Comparison of ENCODE assay signal across 8 cellular contexts in the genomic region with DNA sequence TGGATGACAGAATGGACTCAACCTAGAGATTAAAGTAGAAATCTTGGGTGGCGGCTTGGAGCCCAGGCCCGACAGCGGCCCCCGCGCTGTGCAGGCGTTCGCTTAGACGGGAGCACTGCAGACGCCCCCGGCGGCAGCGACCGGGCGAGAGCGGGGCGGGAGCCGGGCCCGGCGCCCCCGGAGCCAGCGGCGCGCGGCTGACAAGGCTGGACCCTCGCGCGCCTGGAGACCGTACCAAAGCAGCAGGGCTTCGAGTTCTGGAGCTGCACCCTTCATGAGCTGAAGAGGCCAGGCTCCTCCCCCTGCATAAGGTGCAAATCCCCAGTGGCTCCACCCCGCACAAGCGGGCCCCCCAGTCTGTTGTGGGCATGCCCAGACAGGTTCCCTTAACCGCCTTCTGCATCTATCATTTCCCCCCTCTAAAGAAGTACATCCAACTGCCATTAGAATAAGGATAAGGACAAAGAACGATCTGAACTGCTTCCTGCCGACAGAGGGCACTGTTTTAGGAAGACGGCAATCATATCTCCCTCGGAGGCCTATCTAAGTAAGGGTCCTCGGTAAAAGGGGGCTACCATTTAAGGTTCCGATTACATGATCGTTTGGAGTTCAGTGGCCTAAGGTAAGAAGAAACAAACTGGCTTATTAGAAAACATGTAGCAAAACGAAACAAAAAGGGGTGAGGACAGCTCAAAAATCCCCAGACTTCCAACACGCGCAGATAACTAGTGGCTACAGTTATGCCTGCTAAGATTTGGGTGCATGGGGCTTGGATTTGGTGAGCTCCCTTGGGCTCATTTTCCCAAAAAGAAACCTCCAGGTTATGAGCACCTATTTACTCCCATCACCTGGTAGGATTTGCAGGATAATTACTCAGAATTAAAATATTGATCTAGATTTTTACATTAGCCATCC.
DNase-seq lines count a peak whose midpoint lies in the region; ATAC-seq and TF ChIP-seq lines count a peak whose summit lies in the region.

No MANE protein-coding gene starts in this region.

- peak overlapping the region; percentile 7 for H3K4me3 Mint-ChIP-seq in stimulated activated naive CD8-positive, alpha-beta T cell treated with anti-CD3 and anti-CD28 coated beads, Interleukin-15, Interleukin-2, amounts not matched to agents 100 ng/mL and 50 ng/mL, for 24 hours

- no peak overlapping the region for H3K4me3 ChIP-seq in OCI-LY7 (ENCODE audit: low read depth, low read length, poor library complexity, severe bottlenecking)

- TF ChIP-seq CTCF in 22Rv1 (IDR thresholded peaks at IDR 0.05) = peak; percentile 69
- TF ChIP-seq CTCF in OCI-LY7 (conservative IDR thresholded peaks at IDR 0.05; ENCODE audit: low read length) = peak; percentile 60; the same call in 1 of the 2 replicates

- H3K9me3 ChIP-seq in OCI-LY7 (ENCODE audit: low read length) = peaks cover 7% of the 10 kb centered on the region; the same call in 1 of the 2 replicates

- H4K20me1 ChIP-seq in OCI-LY7 (ENCODE audit: insufficient read depth, low read length) = no peaks in the 10 kb centered on the region

- H3K4me1 ChIP-seq in OCI-LY7 (ENCODE audit: insufficient read depth, low read length, poor library complexity, severe bottlenecking) = no peaks in the 10 kb centered on the region

- DNase-seq in OCI-LY7 (ENCODE audit: low spot score) (peak; percentile 9), fibroblast of the conjunctiva (ENCODE audit: low read depth) (peak; percentile 4), RKO (ENCODE audit: low spot score) (no peak), sciatic nerve (ENCODE audit: low spot score) (no peak), ureter (ENCODE audit: low spot score) (no peak)

- H3K9me3 Mint-ChIP-seq in stimulated activated naive CD8-positive, alpha-beta T cell treated with anti-CD3 and anti-CD28 coated beads, Interleukin-15, Interleukin-2, amounts not matched to agents 100 ng/mL and 50 ng/mL, for 24 hours = no peaks in the 10 kb centered on the region

- no peaks in the 10 kb centered on the region for H3K4me1 Mint-ChIP-seq in stimulated activated naive CD8-positive, alpha-beta T cell treated with anti-CD3 and anti-CD28 coated beads, Interleukin-15, Interleukin-2, amounts not matched to agents 100 ng/mL and 50 ng/mL, for 24 hours (ENCODE audit: low read depth)

- H3K9me2 ChIP-seq in OCI-LY7 (ENCODE audit: insufficient read depth, low read length) = no peaks in the 10 kb centered on the region

- no peak overlapping the region for H3K4me2 ChIP-seq in OCI-LY7 (ENCODE audit: low read length)

- no peaks in the 10 kb centered on the region for H3K79me2 ChIP-seq in OCI-LY7 (ENCODE audit: insufficient read depth, low read depth, low read length)

- no peaks in the 10 kb centered on the region for H3K36me3 Mint-ChIP-seq in stimulated activated naive CD8-positive, alpha-beta T cell treated with anti-CD3 and anti-CD28 coated beads, Interleukin-15, Interleukin-2, amounts not matched to agents 100 ng/mL and 50 ng/mL, for 24 hours (ENCODE audit: low read depth)

- CTCF ChIA-PET in OCI-LY7 (lab: Charles Lee; ENCODE audit: unreplicated experiment) = no interaction called here

- intact Hi-C loops in OCI-LY7 (cut with micrococcal nuclease; ENCODE audit: unreplicated experiment) (no loop called here), sciatic nerve (cut with DNase I) (no loop called here)

- H2AFZ ChIP-seq in OCI-LY7 (ENCODE audit: low read length) = no peak overlapping the region

- H3K27ac ChIP-seq in 22Rv1 (no peak overlapping the region), OCI-LY7 (ENCODE audit: low read depth, low read length, poor library complexity, severe bottlenecking) (no peak overlapping the region)

- H3K27ac Mint-ChIP-seq in stimulated activated naive CD8-positive, alpha-beta T cell treated with anti-CD3 and anti-CD28 coated beads, Interleukin-15, Interleukin-2, amounts not matched to agents 100 ng/mL and 50 ng/mL, for 24 hours = no peak overlapping the region

- peak; percentile 66 for ATAC-seq in GM19023 (IDR thresholded peaks at IDR 0.05; ENCODE audit: unreplicated experiment)
- ATAC-seq in sciatic nerve = no peak

- H3K36me3 ChIP-seq in OCI-LY7 (ENCODE audit: insufficient read depth, low read length) = no peaks in the 10 kb centered on the region

- POLR2A ChIA-PET in OCI-LY7 (lab: Charles Lee) = interaction anchor here (0.7 kb wide), 1 partner anchor 130 kb away, joined by 11 read pairs; no protein-coding TSS in a partner anchor

- H3K27me3 Mint-ChIP-seq in stimulated activated naive CD8-positive, alpha-beta T cell treated with anti-CD3 and anti-CD28 coated beads, Interleukin-15, Interleukin-2, amounts not matched to agents 100 ng/mL and 50 ng/mL, for 24 hours = no peaks in the 10 kb centered on the region

- no TSS peak for BruUV-seq in OCI-LY7 (replicated peaks; lab: Mats Ljungman, UMichigan)

Comparison
In these comparisons a context has a peak if more than half of its experiments do, and no peak if none do; other contexts are left out.
1. DNase-seq: peak in OCI-LY7 (single experiment) and fibroblast of the conjunctiva (single experiment); none in RKO (single experiment), sciatic nerve (single experiment) and ureter (single experiment).